ENCODE assay signal across 22 cellular contexts in genomic region chr9:121626012-121626411, GRCh38. TPM values are rescaled to one million over a fixed set of nuclear protein-coding genes. Genes with fewer than 3 reads are reported as not detected.
"Had no signal": no experiment of that assay in that cellular context is flagged by ENCODE, and none has a peak within 500 bp of the region (broad histone marks: within the 10 kb centered on the region; RNA-seq: fewer than 3 reads in every experiment).

No MANE protein-coding gene starts in this region.

- H3K36me3 ChIP-seq: adrenal gland, ascending aorta, stomach, suprapubic skin, tibial nerve, uterus had no signal

- H3K36me3 Mint-ChIP-seq: activated naive CD8-positive, alpha-beta T cell; memory B cell had no signal

- H3K27me3 ChIP-seq: adrenal gland, ascending aorta, stomach, suprapubic skin, tibial nerve, uterus had no signal

- H3K4me1 ChIP-seq: adrenal gland, ascending aorta had no signal

- H3K4me3 ChIP-seq: adrenal gland, ascending aorta, coronary artery, stomach, suprapubic skin, tibial nerve, uterus had no signal

- H3K4me1 Mint-ChIP-seq: central memory CD8-positive, alpha-beta T cell had no signal

- H3K9me3 ChIP-seq: adrenal gland, ascending aorta, stomach, suprapubic skin, tibial nerve, uterus had no signal

- H3K9me3 Mint-ChIP-seq: activated T-cell treated with anti-CD3 and anti-CD28 coated beads, Interleukin-2, amount 50 U/mL, for 4 hours; activated T-helper 2 cell treated with anti-CD3 and anti-CD28 coated beads, Interferon-gamma antibody, Interleukin-2, Interleukin-4, amounts not matched to agents 10 μg/mL and 5 μg/mL and 100 μg/mL, durations not matched to agents 14 hours and 24 hours and 36 hours; central memory CD8-positive, alpha-beta T cell; memory B cell had no signal

- DNase-seq: activated CD4-positive, alpha-beta T cell treated with anti-CD3 and anti-CD28 coated beads for 1 hour; activated CD4-positive, alpha-beta T cell treated with anti-CD3 and anti-CD28 coated beads, Interleukin-2, amount 50 U/mL, for 4 hours; activated CD8-positive, alpha-beta memory T cell treated with anti-CD3 and anti-CD28 coated beads for 24 hours; activated CD8-positive, alpha-beta memory T cell treated with anti-CD3 and anti-CD28 coated beads, Interleukin-2, amount 50 U/mL, for 4 hours; activated naive CD4-positive, alpha-beta T cell; activated T-cell treated with anti-CD3 and anti-CD28 coated beads, Interleukin-2, amount 50 U/mL, for 4 hours; adrenal gland; posterior cingulate gyrus; retina; stimulated activated CD4-positive, alpha-beta T cell treated with anti-CD3 and anti-CD28 coated beads, Interleukin-12 subunit alpha, Interleukin-12 subunit beta, amount 100 ng/mL, for 4 hours; stimulated activated CD4-positive, alpha-beta T cell treated with anti-CD3 and anti-CD28 coated beads, Interleukin-4, amount 100 ng/mL, for 4 hours; stomach; T-helper 9 cell; uterus had no signal

- H3K27ac ChIP-seq: adrenal gland, ascending aorta, coronary artery, suprapubic skin, tibial nerve, uterus had no signal

- H3K4me3 Mint-ChIP-seq: activated naive CD8-positive, alpha-beta T cell; activated T-cell treated with anti-CD3 and anti-CD28 coated beads, Interleukin-2, amount 50 U/mL, for 4 hours; central memory CD8-positive, alpha-beta T cell; memory B cell had no signal

- H3K27ac Mint-ChIP-seq: activated naive CD8-positive, alpha-beta T cell; activated T-helper 2 cell treated with anti-CD3 and anti-CD28 coated beads, Interferon-gamma antibody, Interleukin-2, Interleukin-4, amounts not matched to agents 10 μg/mL and 5 μg/mL and 100 μg/mL, durations not matched to agents 14 hours and 24 hours and 36 hours; memory B cell had no signal

- H3K27me3 Mint-ChIP-seq: activated naive CD8-positive, alpha-beta T cell had no signal

- ATAC-seq: activated T-cell treated with anti-CD3 and anti-CD28 coated beads, Interleukin-2, amount 50 U/mL, for 4 hours had no signal

RNA-seq across cellular contexts. Expression of gene DAB2IP, which starts 25.4 kb away (rescaled TPM):
- total RNA-seq: activated T-helper 2 cell treated with anti-CD3 and anti-CD28 coated beads, Interferon-gamma antibody, Interleukin-2, Interleukin-4, amounts not matched to agents 10 μg/mL and 5 μg/mL and 100 μg/mL, durations not matched to agents 14 hours and 24 hours and 36 hours had no signal
